In genomic region chr10:21687994-21688301, GRCh38 we compare ENCODE assay signal across 1 cellular context.
A peak's percentile ranks its signal among the peaks of the same experiment; 100 is the strongest.
TF ChIP-seq lines count a peak whose summit lies in the region.

No MANE protein-coding gene starts in this region.

TF ChIP-seq in K562, 482 proteins besides CTCF, POLR2A, EP300 and RAD21 (continued from another document):
- TF ChIP-seq VEZF1 (CRISPR knock-in tag; IDR thresholded peaks at IDR 0.05) (no peak), NFXL1 (CRISPR knock-in tag; IDR thresholded peaks at IDR 0.05) (no peak), ZNF584 (CRISPR knock-in tag; IDR thresholded peaks at IDR 0.05; ENCODE audit: low read depth) (0 out of 2 replicates have a peak, but pooled peaks have one; percentile 56), CEBPG (CRISPR knock-in tag; IDR thresholded peaks at IDR 0.05) (no peak; the same call in 1 of the 2 replicates), CEBPG (tag; conservative IDR thresholded peaks at IDR 0.05 in 1 of 2, IDR thresholded peaks at IDR 0.05 in 1 of 2) (peak in 1 of 2 experiments; percentile 76; a peak in 3 of 4 replicates), NFIX (CRISPR knock-in tag; IDR thresholded peaks at IDR 0.05; ENCODE audit: low read depth) (no peak), GABPA (tag; conservative IDR thresholded peaks at IDR 0.05; ENCODE audit: low read depth) (0 out of 2 replicates have a peak, but pooled peaks have one; percentile 21), DMBX1 (CRISPR knock-in tag; IDR thresholded peaks at IDR 0.05; ENCODE audit: borderline replicate concordance) (peak; percentile 19; the same call in 1 of the 2 replicates), SMAD4 (CRISPR knock-in tag; conservative IDR thresholded peaks at IDR 0.05) (0 out of 2 replicates have a peak, but pooled peaks have one; percentile 32), ELF2 (CRISPR knock-in tag; IDR thresholded peaks at IDR 0.05) (no peak), CXXC5 (CRISPR knock-in tag; IDR thresholded peaks at IDR 0.05) (peak; percentile 28; the same call in 1 of the 2 replicates), BACH1 (tag; IDR thresholded peaks at IDR 0.05) (peak; percentile 22; the same call in 1 of the 2 replicates), ARNT (IDR thresholded peaks at IDR 0.05) (no peak), IRF9 (tag; IDR thresholded peaks at IDR 0.05) (0 out of 2 replicates have a peak, but pooled peaks have one; percentile 2), NR2C2 (CRISPR knock-in tag; IDR thresholded peaks at IDR 0.05) (no peak), NR2C2 (tag; IDR thresholded peaks at IDR 0.05) (peak; percentile 59; the same call in 1 of the 2 replicates), C11orf30 (IDR thresholded peaks at IDR 0.05; ENCODE audit: low read depth) (no peak)
